In genomic region chr2:111376272-111376960, GRCh38 we compare ENCODE assay signal across 7 cellular contexts.
DNase-seq lines count a peak whose midpoint lies in the region; ATAC-seq and TF ChIP-seq lines count a peak whose summit lies in the region.
"Not testable (repeated sequence)": the region's sequence is repeated elsewhere in the genome, so short reads cannot be mapped to it uniquely, and the experiment has no call there.

No MANE protein-coding gene starts in this region.

- ATAC-seq in left cardiac atrium = peak; percentile 12 to 58

- H3K4me3 ChIP-seq in cardiac muscle cell; neutrophil (ENCODE audit: low read depth in 1 of 2, low read length in 1 of 2); smooth muscle cell: not testable (repeated sequence)

- not testable (repeated sequence) for TF ChIP-seq CTCF in cardiac muscle cell (IDR thresholded peaks at IDR 0.05; ENCODE audit: low read depth, low read length); neutrophil (IDR thresholded peaks at IDR 0.05); smooth muscle cell (IDR thresholded peaks at IDR 0.05; ENCODE audit: borderline replicate concordance, insufficient read depth, poor library complexity, severe bottlenecking)

- H3K79me2 ChIP-seq in smooth muscle cell (ENCODE audit: low read depth) = not testable (repeated sequence)

- not testable (repeated sequence) for H3K4me2 ChIP-seq in smooth muscle cell

- intact Hi-C loops in left cardiac atrium (cut with DNase I) = not testable (repeated sequence)

- H3K9ac ChIP-seq in smooth muscle cell (ENCODE audit: low read depth) = not testable (repeated sequence)

- not testable (repeated sequence) for H2AFZ ChIP-seq in smooth muscle cell (ENCODE audit: low read depth)

- WGBS in smooth muscle cell (ENCODE audit: low lambda C conversion rate) = 0% methylated on average over 3 of the region's 9 CpGs

- H3K27ac ChIP-seq in cardiac muscle cell (peak overlapping the region; percentile 17), neutrophil (peak overlapping the region; percentile 54), smooth muscle cell (ENCODE audit: low read depth) (peak overlapping the region; percentile 49)

- H3K4me1 ChIP-seq in cardiac muscle cell (ENCODE audit: low read depth); smooth muscle cell (ENCODE audit: low read depth): not testable (repeated sequence)
- peaks cover 19 to 22% of the 10 kb centered on the region in 2 experiments for H3K4me1 ChIP-seq in neutrophil (ENCODE audit: control insufficient read depth in 1 of 2, insufficient read depth in 1 of 2, low read depth in 1 of 2, low read length in 1 of 2)

- H4K20me1 ChIP-seq in smooth muscle cell (ENCODE audit: low read depth) = peaks cover 20% of the 10 kb centered on the region

- H3K36me3 ChIP-seq in cardiac muscle cell; neutrophil; smooth muscle cell (ENCODE audit: low read depth): not testable (repeated sequence)

- not testable (repeated sequence) for H3F3A ChIP-seq in smooth muscle cell (ENCODE audit: low read depth)

- not testable (repeated sequence) for H3K9me3 ChIP-seq in cardiac muscle cell (ENCODE audit: low read depth); neutrophil; smooth muscle cell (replicated peaks; ENCODE audit: low read depth)

- peak; percentile 59 for DNase-seq in RPMI7951 (ENCODE audit: low read depth)
- DNase-seq in foreskin melanocyte = peak; percentile 8
- DNase-seq in cardiac muscle cell (ENCODE audit: low read depth in 1 of 2, low spot score in 1 of 2); left cardiac atrium; smooth muscle cell (lab: John Stamatoyannopoulos, UW; ENCODE audit: unreplicated experiment): not testable (repeated sequence)
- peak; percentile 54 for DNase-seq in islet precursor cell

- not testable (repeated sequence) for H3K27me3 ChIP-seq in cardiac muscle cell; neutrophil; smooth muscle cell (ENCODE audit: low read depth)
